Comparison of ENCODE assay signal across 8 cellular contexts in the genomic region with DNA sequence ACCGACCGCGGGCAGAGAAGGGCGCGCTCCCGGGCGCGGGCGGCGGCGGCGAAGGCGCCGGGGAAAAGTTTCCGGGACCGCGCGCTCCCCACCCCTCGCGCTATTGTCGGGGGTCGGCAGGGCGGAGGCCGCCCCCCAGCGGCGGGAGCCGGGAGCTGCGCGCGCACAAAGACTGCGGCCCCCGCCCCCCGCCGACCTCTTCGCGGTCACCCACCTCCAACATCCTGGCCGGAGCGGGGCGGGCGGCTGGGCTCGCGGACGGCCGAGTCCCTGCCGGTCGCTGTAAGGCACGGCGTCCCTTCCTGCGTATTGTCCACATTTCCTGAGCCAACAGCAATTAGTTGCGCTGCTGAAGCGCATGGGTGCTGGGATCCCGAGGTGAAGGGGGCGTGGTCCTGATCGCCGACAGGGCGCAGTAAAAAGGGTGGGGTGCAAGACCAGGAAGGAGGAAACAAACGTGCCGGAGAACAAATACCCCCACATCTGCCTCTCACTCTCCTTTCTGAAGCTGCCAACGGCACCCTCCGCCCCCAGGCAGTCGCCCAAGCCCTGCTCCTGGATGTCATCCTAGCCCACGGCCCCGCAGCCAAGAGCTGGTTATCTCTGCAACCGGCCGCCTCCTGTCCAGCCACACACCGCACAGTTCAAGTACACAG. TPM values are rescaled to one million over a fixed set of nuclear protein-coding genes. Genes with fewer than 3 reads are reported as not detected.
DNase-seq lines count a peak whose midpoint lies in the region; FAIRE-seq and TF ChIP-seq lines count a peak whose summit lies in the region.

TSS of gene TMEM44 (minus strand) at position 71 of the 656 bp plus-strand sequence. CDS start 204 bp downstream, outside the sequence.

- H3K27ac ChIP-seq in tibial nerve, result peak within 1 kb of the TSS; percentile 5 to 80 (median 48)

- peaks cover 0 to 18% (median 0%) of the 10 kb centered on the region in 3 donors for H3K36me3 ChIP-seq in tibial nerve

- FAIRE-seq in H54 (lab: Jason Lieb, UNC), result peak; percentile 81

- H3K27me3 Mint-ChIP-seq in osteocyte (ENCODE audit: unreplicated experiment), result no peaks in the 10 kb centered on the region

- peaks cover 13% of the 10 kb centered on the region for H3K4me1 Mint-ChIP-seq in osteocyte (ENCODE audit: unreplicated experiment)

- H3K9me3 Mint-ChIP-seq in osteocyte (ENCODE audit: unreplicated experiment), result no peaks in the 10 kb centered on the region

- TF ChIP-seq CTCF in LNCAP (IDR thresholded peaks at IDR 0.05), result peak; percentile 74
- peak; percentile 76 for TF ChIP-seq CTCF in osteocyte (IDR thresholded peaks at IDR 0.05)
- peak; percentile 57 to 87 (median 69) for TF ChIP-seq CTCF in tibial nerve (IDR thresholded peaks at IDR 0.05)

- H3K27ac Mint-ChIP-seq in osteocyte (ENCODE audit: unreplicated experiment), result peak within 1 kb of the TSS; percentile 74

- H3K4me3 Mint-ChIP-seq in osteocyte (ENCODE audit: unreplicated experiment), result peak within 1 kb of the TSS; percentile 85

- WGBS in tibial nerve, 2 donors, result 0 to 3% methylated on average over 18 to 23 of the region's 66 CpGs

- H3K27me3 ChIP-seq in tibial nerve, result no peaks in the 10 kb centered on the region

- peak within 1 kb of the TSS; percentile 37 to 73 (median 58) for H3K4me3 ChIP-seq in tibial nerve

- no peaks in the 10 kb centered on the region for H3K9me3 ChIP-seq in tibial nerve

- peaks cover 0 to 9% (median 2%) of the 10 kb centered on the region in 4 donors for H3K4me1 ChIP-seq in tibial nerve

- peak; percentile 49 for TF ChIP-seq POLR2A in H54 (IDR thresholded peaks at IDR 0.05; ENCODE audit: low read depth, low read length)
- peak in 1 of 2 donors; percentile 10 for TF ChIP-seq POLR2A in tibial nerve (IDR thresholded peaks at IDR 0.05)

- in situ Hi-C loops in G401 (cut with HindIII; ENCODE audit: low sequenced_read_pairs), result no loop called here

- peaks cover 7% of the 10 kb centered on the region for H3K36me3 Mint-ChIP-seq in osteocyte (ENCODE audit: unreplicated experiment)

- DNase-seq in G401 (ENCODE audit: low spot score) (peak; percentile 15), H54 (ENCODE audit: insufficient read length, low spot score) (peak; percentile 91), SHP77 treated with DMSO at 0.1 percent for 48 hours (lab: John Stamatoyannopoulos, UW) (peak; percentile 50), glomerular endothelial cell (ENCODE audit: extremely low read depth, low read depth, low spot score) (peak; percentile 37), osteocyte (ENCODE audit: extremely low spot score, unreplicated experiment) (peak; percentile 89), tibial nerve (ENCODE audit: low spot score in 2 of 2) (peak in 1 of 2 donors; percentile 26)
- DNase-seq in activated gamma-delta T cell treated with anti-CD3 and anti-CD28 coated beads, Interleukin-2, amount 50 U/mL, for 16 hours (ENCODE audit: low read depth), result peak; percentile 31

- TF ChIP-seq EP300 in tibial nerve (IDR thresholded peaks at IDR 0.05), result peak in 1 of 2 donors; percentile 52

RNA-seq across cellular contexts. Expression of gene TMEM44, which starts in this region (rescaled TPM):
- 6.5 and 7.3 TPM in 2 replicates for total RNA-seq in G401 (2014; rRNA removed; shearing (Covaris generic))
- total RNA-seq in glomerular endothelial cell (48.8 and 76.5 TPM in 2 replicates), osteocyte (27.9 and 34.2 TPM in 2 replicates), tibial nerve (10 to 100 TPM; 14.9 to 17.4 (median 16.5) TPM)
